In the genomic region with DNA sequence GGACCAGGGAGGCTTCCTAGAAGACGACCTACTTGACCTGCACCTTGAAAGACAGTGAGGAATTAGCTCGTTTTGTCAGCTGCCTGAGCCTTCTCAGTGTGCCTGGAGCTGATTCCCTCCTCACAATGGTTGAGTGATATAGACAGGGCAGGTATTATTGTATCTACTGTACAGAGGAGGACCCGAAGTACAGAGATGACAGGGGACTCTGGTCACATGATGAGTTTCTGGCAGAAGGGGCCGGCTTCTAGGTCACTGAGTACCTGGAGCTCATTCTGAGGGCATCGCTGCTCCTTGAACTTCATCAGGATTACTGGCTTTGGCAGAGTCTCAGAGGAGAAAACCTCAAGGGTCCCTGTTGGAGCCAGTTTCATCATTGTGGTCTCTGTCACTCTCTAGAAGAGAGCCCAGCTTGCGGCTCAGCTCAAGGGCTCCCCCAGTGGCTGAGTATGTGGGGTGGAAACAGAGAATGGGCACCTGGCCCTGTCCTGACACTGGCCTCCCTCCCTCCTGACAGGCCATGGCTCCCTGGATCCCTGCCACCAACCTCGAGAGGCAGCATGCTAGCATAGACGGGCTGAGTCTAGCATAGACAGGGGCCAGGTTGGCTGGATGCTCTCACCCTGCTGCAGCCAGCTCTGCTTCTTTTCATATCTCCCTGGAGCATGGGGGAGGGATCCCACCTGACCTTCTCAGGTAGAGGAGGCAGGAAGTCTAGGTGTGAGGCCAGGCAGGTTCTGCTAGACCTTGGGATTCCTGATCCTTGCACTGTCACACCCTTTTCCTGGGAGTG, we compare ENCODE assay signal across 8 cellular contexts. TPM values are rescaled to one million over a fixed set of nuclear protein-coding genes. Genes with fewer than 3 reads are reported as not detected.
DNase-seq lines count a peak whose midpoint lies in the region; ATAC-seq and TF ChIP-seq lines count a peak whose summit lies in the region.

No MANE protein-coding gene starts in this region.

- H3F3A ChIP-seq in DOHH2 (ENCODE audit: control insufficient read depth, insufficient read depth) (no peaks in the 10 kb centered on the region), SU-DHL-6 (ENCODE audit: insufficient read depth) (no peaks in the 10 kb centered on the region)

- H3K79me2 ChIP-seq in DOHH2 (ENCODE audit: control insufficient read depth, low read length), result no peaks in the 10 kb centered on the region
- H3K79me2 ChIP-seq in SU-DHL-6 (ENCODE audit: insufficient read depth, low read length), result no peaks in the 10 kb centered on the region

- no peaks in the 10 kb centered on the region for H3K9me3 ChIP-seq in DOHH2 (ENCODE audit: control insufficient read depth, insufficient read depth, low read length)
- H3K9me3 ChIP-seq in SU-DHL-6 (ENCODE audit: insufficient read depth, low read length), result no peaks in the 10 kb centered on the region

- no peak overlapping the region for H2AFZ ChIP-seq in SU-DHL-6 (ENCODE audit: low read depth, low read length, severe bottlenecking)

- ATAC-seq in left lobe of liver (peak; percentile 83), HG03378 (IDR thresholded peaks at IDR 0.05; ENCODE audit: unreplicated experiment) (no peak)

- H3K4me3 ChIP-seq in DOHH2 (ENCODE audit: low read length) (no peak overlapping the region), SU-DHL-6 (ENCODE audit: insufficient read depth, low read length, poor library complexity, severe bottlenecking) (no peak overlapping the region)

- H4K20me1 ChIP-seq in DOHH2 (ENCODE audit: control insufficient read depth, insufficient read depth, low read depth, low read length) (no peaks in the 10 kb centered on the region), SU-DHL-6 (ENCODE audit: low read depth, low read length) (no peaks in the 10 kb centered on the region)

- H3K4me1 ChIP-seq in DOHH2 (ENCODE audit: control insufficient read depth, low read length), result peaks cover 7% of the 10 kb centered on the region

- TF ChIP-seq CTCF in DOHH2 (IDR thresholded peaks at IDR 0.05; ENCODE audit: low read depth, low read length, poor library complexity, severe bottlenecking), result peak; percentile 95
- TF ChIP-seq CTCF in SU-DHL-6 (IDR thresholded peaks at IDR 0.05; ENCODE audit: insufficient read depth, low read length, poor library complexity, severe bottlenecking), result peak; percentile 62

- no peak overlapping the region for H3K4me2 ChIP-seq in DOHH2 (ENCODE audit: low read length)
- H3K4me2 ChIP-seq in SU-DHL-6 (ENCODE audit: low read depth, low read length, poor library complexity, severe bottlenecking), result no peak overlapping the region

- H3K9me2 ChIP-seq in DOHH2 (replicated peaks; ENCODE audit: control insufficient read depth, low read length) (no peaks in the 10 kb centered on the region), SU-DHL-6 (replicated peaks; ENCODE audit: insufficient read depth, low read length) (no peaks in the 10 kb centered on the region)

- H3K36me3 ChIP-seq in DOHH2 (ENCODE audit: control insufficient read depth, low read length) (no peaks in the 10 kb centered on the region), SU-DHL-6 (ENCODE audit: low read length) (no peaks in the 10 kb centered on the region)

- H3K27ac ChIP-seq in DOHH2 (ENCODE audit: low read depth, low read length) (no peak overlapping the region), SU-DHL-6 (ENCODE audit: low read depth, low read length) (no peak overlapping the region), caudate nucleus (ENCODE audit: low read depth, low read length) (peak overlapping the region; percentile 99)

- H3K9ac ChIP-seq in SU-DHL-6 (ENCODE audit: low read length), result no peak overlapping the region

- H3K27me3 ChIP-seq in DOHH2 (ENCODE audit: control insufficient read depth, low read length) (peaks cover 66% of the 10 kb centered on the region), SU-DHL-6 (ENCODE audit: low read length) (no peaks in the 10 kb centered on the region)

- DNase-seq in Kasumi-1 (lab: John Stamatoyannopoulos, UW), result peak; percentile 42 to 53
- DNase-seq in caudate nucleus (lab: John Stamatoyannopoulos, UW), result peak in 48 of 61 donors; percentile 14 to 97 (median 51)
- DNase-seq in left lobe of liver (ENCODE audit: low spot score), result peak; percentile 83
- peak; percentile 8 to 25 for DNase-seq in stimulated activated CD8-positive, alpha-beta memory T cell treated with anti-CD3 and anti-CD28 coated beads, Interleukin-7, amount 100 ng/mL, for 4 hours (ENCODE audit: low read depth in 2 of 2)
- DNase-seq in ecto neural progenitor cell (ENCODE audit: low spot score), result no peak

RNA-seq across cellular contexts. Expression of a gene that starts 38.7 kb away (rescaled TPM):
- total RNA-seq in left lobe of liver, result 41.4 TPM
